Comparison of ENCODE assay signal across 1 cellular context in the genomic region with DNA sequence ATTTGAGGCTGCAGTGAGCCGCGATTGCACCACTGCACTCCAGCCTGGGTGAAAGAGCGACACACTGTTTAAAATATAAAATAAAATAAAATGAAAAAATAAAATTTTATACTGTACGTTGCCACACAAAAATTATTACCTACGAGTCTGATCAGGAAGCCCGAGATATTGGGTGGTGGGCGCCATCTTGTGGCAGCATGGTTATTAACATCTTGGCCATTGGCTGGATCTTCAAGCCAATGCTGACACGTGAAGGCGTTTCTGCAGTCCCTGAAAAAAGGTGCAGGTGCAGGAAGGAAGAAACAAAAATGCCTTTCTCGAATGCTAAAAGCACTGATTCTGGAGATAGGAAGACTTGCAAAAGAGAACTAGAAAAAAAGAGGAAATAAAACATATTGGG.
TF ChIP-seq lines count a peak whose summit lies in the region.

No MANE protein-coding gene starts in this region.

TF ChIP-seq in GM23338, 12 proteins besides CTCF, POLR2A, EP300 and RAD21:
- TF ChIP-seq ZNF331 (CRISPR knock-in tag; IDR thresholded peaks at IDR 0.05; ENCODE audit: low read depth), result no peak
- TF ChIP-seq, protein P1, sequence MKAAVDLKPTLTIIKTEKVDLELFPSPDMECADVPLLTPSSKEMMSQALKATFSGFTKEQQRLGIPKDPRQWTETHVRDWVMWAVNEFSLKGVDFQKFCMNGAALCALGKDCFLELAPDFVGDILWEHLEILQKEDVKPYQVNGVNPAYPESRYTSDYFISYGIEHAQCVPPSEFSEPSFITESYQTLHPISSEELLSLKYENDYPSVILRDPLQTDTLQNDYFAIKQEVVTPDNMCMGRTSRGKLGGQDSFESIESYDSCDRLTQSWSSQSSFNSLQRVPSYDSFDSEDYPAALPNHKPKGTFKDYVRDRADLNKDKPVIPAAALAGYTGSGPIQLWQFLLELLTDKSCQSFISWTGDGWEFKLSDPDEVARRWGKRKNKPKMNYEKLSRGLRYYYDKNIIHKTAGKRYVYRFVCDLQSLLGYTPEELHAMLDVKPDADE (IDR thresholded peaks at IDR 0.05), result no peak
- TF ChIP-seq CREB1 (CRISPR knock-in tag; IDR thresholded peaks at IDR 0.05; ENCODE audit: low read depth), result no peak
- TF ChIP-seq ZNF114 (CRISPR knock-in tag; IDR thresholded peaks at IDR 0.05), result no peak
- TF ChIP-seq EZH2phosphoT487 (IDR thresholded peaks at IDR 0.05; ENCODE audit: unreplicated experiment), result no peak
- TF ChIP-seq, protein P2, sequence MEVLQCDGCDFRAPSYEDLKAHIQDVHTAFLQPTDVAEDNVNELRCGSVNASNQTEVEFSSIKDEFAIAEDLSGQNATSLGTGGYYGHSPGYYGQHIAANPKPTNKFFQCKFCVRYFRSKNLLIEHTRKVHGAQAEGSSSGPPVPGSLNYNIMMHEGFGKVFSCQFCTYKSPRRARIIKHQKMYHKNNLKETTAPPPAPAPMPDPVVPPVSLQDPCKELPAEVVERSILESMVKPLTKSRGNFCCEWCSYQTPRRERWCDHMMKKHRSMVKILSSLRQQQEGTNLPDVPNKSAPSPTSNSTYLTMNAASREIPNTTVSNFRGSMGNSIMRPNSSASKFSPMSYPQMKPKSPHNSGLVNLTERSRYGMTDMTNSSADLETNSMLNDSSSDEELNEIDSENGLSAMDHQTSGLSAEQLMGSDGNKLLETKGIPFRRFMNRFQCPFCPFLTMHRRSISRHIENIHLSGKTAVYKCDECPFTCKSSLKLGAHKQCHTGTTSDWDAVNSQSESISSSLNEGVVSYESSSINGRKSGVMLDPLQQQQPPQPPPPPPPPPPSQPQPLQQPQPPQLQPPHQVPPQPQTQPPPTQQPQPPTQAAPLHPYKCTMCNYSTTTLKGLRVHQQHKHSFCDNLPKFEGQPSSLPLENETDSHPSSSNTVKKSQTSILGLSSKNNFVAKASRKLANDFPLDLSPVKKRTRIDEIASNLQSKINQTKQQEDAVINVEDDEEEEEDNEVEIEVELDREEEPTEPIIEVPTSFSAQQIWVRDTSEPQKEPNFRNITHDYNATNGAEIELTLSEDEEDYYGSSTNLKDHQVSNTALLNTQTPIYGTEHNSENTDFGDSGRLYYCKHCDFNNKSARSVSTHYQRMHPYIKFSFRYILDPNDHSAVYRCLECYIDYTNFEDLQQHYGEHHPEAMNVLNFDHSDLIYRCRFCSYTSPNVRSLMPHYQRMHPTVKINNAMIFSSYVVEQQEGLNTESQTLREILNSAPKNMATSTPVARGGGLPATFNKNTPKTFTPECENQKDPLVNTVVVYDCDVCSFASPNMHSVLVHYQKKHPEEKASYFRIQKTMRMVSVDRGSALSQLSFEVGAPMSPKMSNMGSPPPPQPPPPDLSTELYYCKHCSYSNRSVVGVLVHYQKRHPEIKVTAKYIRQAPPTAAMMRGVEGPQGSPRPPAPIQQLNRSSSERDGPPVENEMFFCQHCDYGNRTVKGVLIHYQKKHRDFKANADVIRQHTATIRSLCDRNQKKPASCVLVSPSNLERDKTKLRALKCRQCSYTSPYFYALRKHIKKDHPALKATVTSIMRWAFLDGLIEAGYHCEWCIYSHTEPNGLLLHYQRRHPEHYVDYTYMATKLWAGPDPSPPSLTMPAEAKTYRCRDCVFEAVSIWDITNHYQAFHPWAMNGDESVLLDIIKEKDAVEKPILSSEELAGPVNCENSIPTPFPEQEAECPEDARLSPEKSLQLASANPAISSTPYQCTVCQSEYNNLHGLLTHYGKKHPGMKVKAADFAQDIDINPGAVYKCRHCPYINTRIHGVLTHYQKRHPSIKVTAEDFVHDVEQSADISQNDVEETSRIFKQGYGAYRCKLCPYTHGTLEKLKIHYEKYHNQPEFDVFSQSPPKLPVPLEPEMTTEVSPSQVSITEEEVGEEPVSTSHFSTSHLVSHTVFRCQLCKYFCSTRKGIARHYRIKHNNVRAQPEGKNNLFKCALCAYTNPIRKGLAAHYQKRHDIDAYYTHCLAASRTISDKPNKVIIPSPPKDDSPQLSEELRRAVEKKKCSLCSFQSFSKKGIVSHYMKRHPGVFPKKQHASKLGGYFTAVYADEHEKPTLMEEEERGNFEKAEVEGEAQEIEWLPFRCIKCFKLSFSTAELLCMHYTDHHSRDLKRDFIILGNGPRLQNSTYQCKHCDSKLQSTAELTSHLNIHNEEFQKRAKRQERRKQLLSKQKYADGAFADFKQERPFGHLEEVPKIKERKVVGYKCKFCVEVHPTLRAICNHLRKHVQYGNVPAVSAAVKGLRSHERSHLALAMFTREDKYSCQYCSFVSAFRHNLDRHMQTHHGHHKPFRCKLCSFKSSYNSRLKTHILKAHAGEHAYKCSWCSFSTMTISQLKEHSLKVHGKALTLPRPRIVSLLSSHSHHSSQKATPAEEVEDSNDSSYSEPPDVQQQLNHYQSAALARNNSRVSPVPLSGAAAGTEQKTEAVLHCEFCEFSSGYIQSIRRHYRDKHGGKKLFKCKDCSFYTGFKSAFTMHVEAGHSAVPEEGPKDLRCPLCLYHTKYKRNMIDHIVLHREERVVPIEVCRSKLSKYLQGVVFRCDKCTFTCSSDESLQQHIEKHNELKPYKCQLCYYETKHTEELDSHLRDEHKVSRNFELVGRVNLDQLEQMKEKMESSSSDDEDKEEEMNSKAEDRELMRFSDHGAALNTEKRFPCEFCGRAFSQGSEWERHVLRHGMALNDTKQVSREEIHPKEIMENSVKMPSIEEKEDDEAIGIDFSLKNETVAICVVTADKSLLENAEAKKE (CRISPR knock-in tag; IDR thresholded peaks at IDR 0.05), result no peak
- no peak for TF ChIP-seq STAT1 (IDR thresholded peaks at IDR 0.05; ENCODE audit: unreplicated experiment)
- TF ChIP-seq EZH2 (IDR thresholded peaks at IDR 0.05; ENCODE audit: low read depth, unreplicated experiment), result no peak
